9 cellular contexts compared by ENCODE assay signal in genomic region chr11:69292221-69292648, GRCh38. TPM values are rescaled to one million over a fixed set of nuclear protein-coding genes. Genes with fewer than 3 reads are reported as not detected.
DNase-seq lines count a peak whose midpoint lies in the region; ATAC-seq and TF ChIP-seq lines count a peak whose summit lies in the region.
"Had no signal": no experiment of that assay in that cellular context is flagged by ENCODE, and none has a peak within 500 bp of the region (broad histone marks: within the 10 kb centered on the region; RNA-seq: fewer than 3 reads in every experiment).

No MANE protein-coding gene starts in this region.

- no peak overlapping the region for H2AFZ ChIP-seq in neuronal stem cell (ENCODE audit: low read length)

- peak; percentile 87 for TF ChIP-seq CTCF in GM20000 (IDR thresholded peaks at IDR 0.05; ENCODE audit: extremely low read depth, missing control alignments)
- peak; percentile 81 for TF ChIP-seq CTCF in WERI-Rb-1 (IDR thresholded peaks at IDR 0.05; ENCODE audit: low read depth, low read length)
- TF ChIP-seq CTCF in chondrocyte (IDR thresholded peaks at IDR 0.05) = peak; percentile 82

- H3K18ac ChIP-seq in neuronal stem cell (ENCODE audit: low read length) = no peak overlapping the region

- no peak overlapping the region for H3K9ac ChIP-seq in neuronal stem cell (ENCODE audit: low read depth, low read length, poor library complexity)

- no peaks in the 10 kb centered on the region for H3K79me1 ChIP-seq in neuronal stem cell (ENCODE audit: low read depth, low read length)

- no peak overlapping the region for H2BK12ac ChIP-seq in neuronal stem cell (ENCODE audit: low read length)

- H3K23ac ChIP-seq in neuronal stem cell (ENCODE audit: low read depth, low read length, poor library complexity) = no peak overlapping the region

- H3K4ac ChIP-seq in neuronal stem cell (ENCODE audit: low read length) = no peak overlapping the region

- no peak overlapping the region for H2BK5ac ChIP-seq in neuronal stem cell (ENCODE audit: low read length)

- H3K9me3 ChIP-seq in WERI-Rb-1 (ENCODE audit: severe bottlenecking) = peaks cover 4% of the 10 kb centered on the region
- peaks cover 0 to 4% of the 10 kb centered on the region in 2 donors for H3K9me3 ChIP-seq in neuronal stem cell (replicated peaks in 1 of 2; ENCODE audit: control insufficient read depth in 2 of 2, insufficient read depth in 1 of 2, low read depth in 1 of 2, low read length in 2 of 2)
- H3K9me3 ChIP-seq in MG63 = 0 out of 2 replicates have a peak, but pooled peaks cover 2% of the 10 kb centered on the region

- no peaks in the 10 kb centered on the region for H3K36me3 Mint-ChIP-seq in chondrocyte (ENCODE audit: low read depth)

- ATAC-seq in GM19351 (IDR thresholded peaks at IDR 0.05; ENCODE audit: unreplicated experiment) (no peak), GM18520 (IDR thresholded peaks at IDR 0.05; ENCODE audit: unreplicated experiment) (no peak)

- no peak overlapping the region for H2AK5ac ChIP-seq in neuronal stem cell (ENCODE audit: low read depth, low read length)

- H3K14ac ChIP-seq in neuronal stem cell (ENCODE audit: low read length) = no peak overlapping the region

- peaks cover 61% of the 10 kb centered on the region for H3K27me3 ChIP-seq in WERI-Rb-1 (ENCODE audit: insufficient read depth, low read depth, severe bottlenecking)
- no peaks in the 10 kb centered on the region for H3K27me3 ChIP-seq in neuronal stem cell (ENCODE audit: control insufficient read depth in 3 of 3, insufficient read depth in 3 of 3, low read depth in 1 of 3, low read length in 3 of 3)
- no peaks in the 10 kb centered on the region for H3K27me3 ChIP-seq in MG63

- peaks cover 22% of the 10 kb centered on the region for H3K4me1 Mint-ChIP-seq in chondrocyte (ENCODE audit: low read depth)

- H4K8ac ChIP-seq in neuronal stem cell (ENCODE audit: low read depth, low read length) = no peak overlapping the region

- peaks cover 3% of the 10 kb centered on the region for H3K27me3 Mint-ChIP-seq in chondrocyte (ENCODE audit: low read depth)

- WGBS in neuronal stem cell (ENCODE audit: extremely low coverage in 2 of 2, insufficient read length in 2 of 2, insufficient replicate concordance in 1 of 2), 2 donors = no CpG with 5 or more reads among the region's 8 CpGs

- no peak overlapping the region for H3K27ac Mint-ChIP-seq in chondrocyte (ENCODE audit: unreplicated experiment)

- no peaks in the 10 kb centered on the region for H3K36me3 ChIP-seq in WERI-Rb-1
- H3K36me3 ChIP-seq in neuronal stem cell (replicated peaks in 1 of 2; ENCODE audit: control insufficient read depth in 2 of 2, insufficient read depth in 2 of 2, low read length in 2 of 2) = no peaks in the 10 kb centered on the region
- no peaks in the 10 kb centered on the region for H3K36me3 ChIP-seq in MG63

- peaks cover 2% of the 10 kb centered on the region for H3K9me3 Mint-ChIP-seq in chondrocyte (ENCODE audit: low read depth)

- no peak overlapping the region for H3K4me2 ChIP-seq in neuronal stem cell (ENCODE audit: insufficient read depth, low read length, poor library complexity, severe bottlenecking)

- no peak overlapping the region for H4K91ac ChIP-seq in neuronal stem cell (ENCODE audit: low read depth, low read length, poor library complexity)

- H3K27ac ChIP-seq in WERI-Rb-1 (no peak overlapping the region), neuronal stem cell (replicated peaks; ENCODE audit: low read length) (no peak overlapping the region)
- H3K27ac ChIP-seq: skin epidermis had no signal

- H3K4me3 ChIP-seq in WERI-Rb-1 (ENCODE audit: low read depth, low read length) (no peak overlapping the region), neuronal stem cell (ENCODE audit: low read length in 2 of 2) (no peak overlapping the region), MG63 (no peak overlapping the region)
- H3K4me3 ChIP-seq: skin epidermis had no signal

- peaks cover 1 to 7% of the 10 kb centered on the region in 2 donors for H3K4me1 ChIP-seq in neuronal stem cell (ENCODE audit: control insufficient read depth in 2 of 2, insufficient read depth in 1 of 2, low read depth in 1 of 2, low read length in 2 of 2)

- no peak overlapping the region for H2BK120ac ChIP-seq in neuronal stem cell (ENCODE audit: low read depth, low read length)

- peak; percentile 63 for DNase-seq in GM20000 (ENCODE audit: low spot score)
- DNase-seq in WERI-Rb-1 = peak; percentile 23
- peak; percentile 27 for DNase-seq in chondrocyte (ENCODE audit: low spot score)
- peak; percentile 17 for DNase-seq in neuronal stem cell (ENCODE audit: low spot score)
- no peak for DNase-seq in MG63
- DNase-seq in putamen (ENCODE audit: low spot score) = no peak

- no peak overlapping the region for H3K4me3 Mint-ChIP-seq in chondrocyte (ENCODE audit: unreplicated experiment)

- H2BK15ac ChIP-seq in neuronal stem cell (ENCODE audit: low read length) = no peak overlapping the region

RNA-seq across cellular contexts. Expression of gene MYEOV, which starts 1.7 kb away (rescaled TPM):
- total RNA-seq in chondrocyte = 0.87 TPM in 1 of 3 replicates, not detected in the others
- polyA plus RNA-seq in neuronal stem cell (2013, experiment 1 of 2) = 0.08 TPM
- polyA plus RNA-seq in neuronal stem cell (2013, experiment 2 of 2) = 0.26 TPM
- total RNA-seq in MG63 (2014; rRNA removed; shearing (Covaris generic); ENCODE audit: low replicate concordance) = 1.2 and 1.3 TPM in 2 replicates

Comparison
In these comparisons a context has a peak if more than half of its experiments do, and no peak if none do; other contexts are left out.
1. DNase-seq: peak in GM20000 (single experiment), WERI-Rb-1 (single experiment), chondrocyte (single experiment) and neuronal stem cell (single experiment); none in MG63 (single experiment) and putamen (single experiment).
2. Peak in every context shown above with its lines, with median percentiles within 50 percentile points of each other: CTCF ChIP-seq.